Comparison of ENCODE assay signal across 1 cellular context in the genomic region with DNA sequence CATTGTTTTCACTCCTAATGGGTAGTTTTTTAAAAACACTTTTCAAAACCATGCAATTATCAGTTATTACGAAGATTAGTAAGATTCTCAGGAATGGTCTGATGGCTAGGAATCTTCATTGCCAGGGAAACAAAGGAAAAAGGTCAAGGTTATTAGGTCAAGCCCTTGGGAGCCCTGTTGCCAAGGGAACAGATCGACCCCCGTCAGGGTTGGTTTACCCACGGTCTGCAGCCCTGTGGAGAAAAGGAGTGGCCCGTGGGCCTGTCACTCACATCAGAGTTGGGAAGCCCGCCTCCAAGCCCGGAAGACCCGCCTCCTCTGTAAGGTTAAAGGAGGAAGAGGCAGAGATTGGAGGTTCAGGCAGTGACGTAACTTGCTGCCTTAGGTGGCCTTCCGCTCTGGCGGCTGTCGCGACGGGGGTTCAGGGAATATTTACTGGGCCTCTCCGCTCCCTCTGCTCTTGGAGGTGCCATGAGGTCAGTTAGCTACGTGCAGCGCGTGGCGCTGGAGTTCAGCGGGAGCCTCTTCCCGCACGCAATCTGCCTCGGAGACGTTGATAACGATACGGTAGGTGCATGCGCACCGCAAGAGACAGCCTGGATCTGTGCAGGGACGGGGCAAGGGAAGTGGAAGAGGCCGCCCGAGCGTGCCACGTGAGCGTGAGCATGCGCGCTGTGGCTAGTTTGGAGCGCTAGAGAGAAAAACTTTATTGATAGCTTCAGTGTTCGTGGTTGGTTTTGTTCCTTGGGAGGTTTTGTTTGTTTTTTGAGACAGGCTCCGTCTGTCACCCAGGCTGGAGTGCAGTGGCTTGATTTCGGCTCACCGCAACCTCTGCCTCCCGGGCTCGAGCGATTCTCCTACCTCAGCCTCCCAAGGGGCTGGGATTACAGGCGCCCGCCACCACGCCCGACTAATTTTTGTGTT.
TF ChIP-seq lines count a peak whose summit lies in the region.

TSS of gene ITFG2 (plus strand) at position 379 of the 924 bp plus-strand sequence. CDS start at position 472, 93 bp downstream.

TF ChIP-seq in K562, 482 proteins besides CTCF, POLR2A, EP300 and RAD21 (continued from another document and continues in another):
- TF ChIP-seq MGA (IDR thresholded peaks at IDR 0.05) (peak; percentile 73), SMARCC2 (IDR thresholded peaks at IDR 0.05; ENCODE audit: low read depth) (no peak), TEAD1 (CRISPR knock-in tag; IDR thresholded peaks at IDR 0.05) (no peak), ZSCAN29 (IDR thresholded peaks at IDR 0.05) (no peak), MCM3 (IDR thresholded peaks at IDR 0.05) (no peak), ZNF445 (CRISPR knock-in tag; IDR thresholded peaks at IDR 0.05; ENCODE audit: low read depth) (no peak), ELF2 (CRISPR knock-in tag; IDR thresholded peaks at IDR 0.05) (no peak), CGGBP1 (CRISPR knock-in tag; IDR thresholded peaks at IDR 0.05) (no peak), E2F5 (CRISPR knock-in tag; IDR thresholded peaks at IDR 0.05) (no peak), ARNT (IDR thresholded peaks at IDR 0.05) (peak; percentile 44 to 73; a peak in 3 of 4 replicates), ZNF444 (CRISPR knock-in tag; IDR thresholded peaks at IDR 0.05) (no peak), ZNF263 (CRISPR knock-in tag; IDR thresholded peaks at IDR 0.05; ENCODE audit: borderline replicate concordance) (peak; percentile 47; the same call in 1 of the 2 replicates), FOXJ3 (CRISPR knock-in tag; IDR thresholded peaks at IDR 0.05) (no peak), CBX5 (IDR thresholded peaks at IDR 0.05; ENCODE audit: borderline replicate concordance, low read depth) (no peak), ILK (tag; IDR thresholded peaks at IDR 0.05; ENCODE audit: borderline replicate concordance, low read depth) (no peak), NFIX (CRISPR knock-in tag; IDR thresholded peaks at IDR 0.05; ENCODE audit: low read depth) (no peak), ZNF586 (CRISPR knock-in tag; conservative IDR thresholded peaks at IDR 0.05) (no peak), HMG20B (CRISPR knock-in tag; IDR thresholded peaks at IDR 0.05) (no peak), CBFB (CRISPR knock-in tag; IDR thresholded peaks at IDR 0.05) (peak; percentile 86; the same call in 1 of the 2 replicates), ZFPM2 (CRISPR knock-in tag; IDR thresholded peaks at IDR 0.05) (no peak), ZNF707 (CRISPR knock-in tag; conservative IDR thresholded peaks at IDR 0.05) (no peak), MCM2 (IDR thresholded peaks at IDR 0.05; ENCODE audit: low read depth) (no peak), MYC (IDR thresholded peaks at IDR 0.05; ENCODE audit: low read depth, low read length) (peak; percentile 99), MYC (CRISPR knock-in tag; IDR thresholded peaks at IDR 0.05; ENCODE audit: borderline replicate concordance, low read depth) (peak; percentile 93), FOS (IDR thresholded peaks at IDR 0.05; ENCODE audit: extremely low read depth, insufficient read length) (peak; percentile 42), ZFP1 (CRISPR knock-in tag; IDR thresholded peaks at IDR 0.05) (no peak), POLR3A (IDR thresholded peaks at IDR 0.05; ENCODE audit: borderline replicate concordance, extremely low read depth, insufficient read depth, insufficient read length) (no peak), PHF8 (IDR thresholded peaks at IDR 0.05; ENCODE audit: borderline replicate concordance, low read length) (peak; percentile 100), SETDB1 (IDR thresholded peaks at IDR 0.05; ENCODE audit: low read length) (no peak), MTA2 (IDR thresholded peaks at IDR 0.05; ENCODE audit: low read depth) (no peak), RBM14 (IDR thresholded peaks at IDR 0.05; ENCODE audit: borderline replicate concordance, insufficient read depth, low read depth, low read length) (no peak), ZNF217 (CRISPR knock-in tag; IDR thresholded peaks at IDR 0.05) (no peak), PYGO2 (tag; IDR thresholded peaks at IDR 0.05) (no peak), NR1H2 (CRISPR knock-in tag; IDR thresholded peaks at IDR 0.05) (0 out of 2 replicates have a peak, but pooled peaks have one; percentile 76), FOXK1 (CRISPR knock-in tag; IDR thresholded peaks at IDR 0.05; ENCODE audit: borderline replicate concordance) (no peak), E2F6 (IDR thresholded peaks at IDR 0.05; ENCODE audit: borderline replicate concordance in 1 of 2, extremely low read depth in 1 of 2, insufficient read depth in 1 of 2, insufficient read length in 1 of 2, low read depth in 1 of 2, low read length in 1 of 2, poor library complexity in 1 of 2, severe bottlenecking in 1 of 2) (peak; percentile 32 to 68), ZC3H4 (CRISPR knock-in tag; IDR thresholded peaks at IDR 0.05; ENCODE audit: borderline replicate concordance) (no peak), ZKSCAN3 (CRISPR knock-in tag; IDR thresholded peaks at IDR 0.05) (no peak), HES1 (IDR thresholded peaks at IDR 0.05; ENCODE audit: low read depth) (no peak)
- TF ChIP-seq, protein P1, sequence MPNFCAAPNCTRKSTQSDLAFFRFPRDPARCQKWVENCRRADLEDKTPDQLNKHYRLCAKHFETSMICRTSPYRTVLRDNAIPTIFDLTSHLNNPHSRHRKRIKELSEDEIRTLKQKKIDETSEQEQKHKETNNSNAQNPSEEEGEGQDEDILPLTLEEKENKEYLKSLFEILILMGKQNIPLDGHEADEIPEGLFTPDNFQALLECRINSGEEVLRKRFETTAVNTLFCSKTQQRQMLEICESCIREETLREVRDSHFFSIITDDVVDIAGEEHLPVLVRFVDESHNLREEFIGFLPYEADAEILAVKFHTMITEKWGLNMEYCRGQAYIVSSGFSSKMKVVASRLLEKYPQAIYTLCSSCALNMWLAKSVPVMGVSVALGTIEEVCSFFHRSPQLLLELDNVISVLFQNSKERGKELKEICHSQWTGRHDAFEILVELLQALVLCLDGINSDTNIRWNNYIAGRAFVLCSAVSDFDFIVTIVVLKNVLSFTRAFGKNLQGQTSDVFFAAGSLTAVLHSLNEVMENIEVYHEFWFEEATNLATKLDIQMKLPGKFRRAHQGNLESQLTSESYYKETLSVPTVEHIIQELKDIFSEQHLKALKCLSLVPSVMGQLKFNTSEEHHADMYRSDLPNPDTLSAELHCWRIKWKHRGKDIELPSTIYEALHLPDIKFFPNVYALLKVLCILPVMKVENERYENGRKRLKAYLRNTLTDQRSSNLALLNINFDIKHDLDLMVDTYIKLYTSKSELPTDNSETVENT (CRISPR knock-in tag; IDR thresholded peaks at IDR 0.05), result peak; percentile 43; the same call in 1 of the 2 replicates
- TF ChIP-seq, protein P2, sequence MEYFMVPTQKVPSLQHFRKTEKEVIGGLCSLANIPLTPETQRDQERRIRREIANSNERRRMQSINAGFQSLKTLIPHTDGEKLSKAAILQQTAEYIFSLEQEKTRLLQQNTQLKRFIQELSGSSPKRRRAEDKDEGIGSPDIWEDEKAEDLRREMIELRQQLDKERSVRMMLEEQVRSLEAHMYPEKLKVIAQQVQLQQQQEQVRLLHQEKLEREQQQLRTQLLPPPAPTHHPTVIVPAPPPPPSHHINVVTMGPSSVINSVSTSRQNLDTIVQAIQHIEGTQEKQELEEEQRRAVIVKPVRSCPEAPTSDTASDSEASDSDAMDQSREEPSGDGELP (CRISPR knock-in tag; IDR thresholded peaks at IDR 0.05; ENCODE audit: borderline replicate concordance), result peak; percentile 69
- TF ChIP-seq, protein P3, sequence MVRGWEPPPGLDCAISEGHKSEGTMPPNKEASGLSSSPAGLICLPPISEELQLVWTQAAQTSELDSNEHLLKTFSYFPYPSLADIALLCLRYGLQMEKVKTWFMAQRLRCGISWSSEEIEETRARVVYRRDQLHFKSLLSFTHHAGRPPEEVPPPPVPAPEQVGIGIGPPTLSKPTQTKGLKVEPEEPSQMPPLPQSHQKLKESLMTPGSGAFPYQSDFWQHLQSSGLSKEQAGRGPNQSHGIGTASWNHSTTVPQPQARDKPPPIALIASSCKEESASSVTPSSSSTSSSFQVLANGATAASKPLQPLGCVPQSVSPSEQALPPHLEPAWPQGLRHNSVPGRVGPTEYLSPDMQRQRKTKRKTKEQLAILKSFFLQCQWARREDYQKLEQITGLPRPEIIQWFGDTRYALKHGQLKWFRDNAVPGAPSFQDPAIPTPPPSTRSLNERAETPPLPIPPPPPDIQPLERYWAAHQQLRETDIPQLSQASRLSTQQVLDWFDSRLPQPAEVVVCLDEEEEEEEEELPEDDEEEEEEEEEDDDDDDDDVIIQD (CRISPR knock-in tag; IDR thresholded peaks at IDR 0.05), result no peak
